ENCODE assay signal across 9 cellular contexts in the genomic region with DNA sequence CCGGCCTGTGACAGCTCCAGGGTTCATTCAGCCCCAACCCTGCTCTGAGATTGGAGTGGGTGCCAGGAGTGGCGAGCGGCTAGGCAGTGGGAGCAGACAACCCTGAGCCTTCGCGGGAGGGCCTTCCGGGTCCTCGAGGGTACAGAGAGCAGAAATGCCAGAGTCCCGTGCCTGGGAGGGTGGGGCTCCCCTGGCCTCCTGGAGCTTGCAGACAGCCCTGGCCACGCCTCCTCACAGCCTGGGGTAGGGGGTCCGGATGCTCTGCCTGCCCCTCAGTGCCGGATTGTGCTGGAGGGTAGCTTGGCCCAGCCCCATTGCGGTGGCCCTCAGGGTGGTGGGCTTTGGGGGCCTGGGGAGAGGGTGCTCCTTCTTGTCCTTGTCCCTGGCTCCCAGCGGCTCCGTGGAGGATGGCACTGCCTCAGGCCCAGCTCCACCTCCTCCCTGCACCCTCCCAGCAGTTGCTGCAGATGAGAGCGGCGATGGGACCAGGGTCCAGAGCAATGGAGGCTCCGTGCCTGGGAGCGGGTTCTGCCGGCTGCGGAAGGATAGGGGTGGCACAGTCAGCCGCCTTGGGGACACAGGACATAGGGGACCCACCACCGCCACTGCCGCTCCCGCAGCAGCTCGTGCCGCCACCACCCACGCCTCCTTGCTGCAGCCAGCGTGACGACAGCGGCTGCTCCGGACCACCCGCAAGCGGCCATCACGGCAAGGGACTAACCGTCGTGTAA. TPM values are rescaled to one million over a fixed set of nuclear protein-coding genes. Genes with fewer than 3 reads are reported as not detected.
DNase-seq lines count a peak whose midpoint lies in the region; ATAC-seq, FAIRE-seq and TF ChIP-seq lines count a peak whose summit lies in the region.
"Had no signal": no experiment of that assay in that cellular context is flagged by ENCODE, and none has a peak within 500 bp of the region (broad histone marks: within the 10 kb centered on the region; RNA-seq: fewer than 3 reads in every experiment).

No MANE protein-coding gene starts in this region.

- POLR2A ChIA-PET in PC-9 (lab: Charles Lee; ENCODE audit: unreplicated experiment) (no interaction called here), endothelial cell of umbilical vein (lab: Charles Lee) (no interaction called here)

- H4K20me1 ChIP-seq in PC-9 (ENCODE audit: insufficient read depth) (no peaks in the 10 kb centered on the region), endothelial cell of umbilical vein (replicated peaks; ENCODE audit: control insufficient read depth, extremely low read depth, insufficient read depth, low read length) (no peaks in the 10 kb centered on the region)

- peak overlapping the region; percentile 1 for H4K8ac ChIP-seq in neuronal stem cell (ENCODE audit: low read depth, low read length)

- peak overlapping the region; percentile 74 for H2AK5ac ChIP-seq in neuronal stem cell (ENCODE audit: low read depth, low read length)

- H3K4ac ChIP-seq in neuronal stem cell (ENCODE audit: low read length): peak overlapping the region; percentile 17

- H3K9me3 ChIP-seq in PC-9 (ENCODE audit: insufficient read depth, low read depth): no peaks in the 10 kb centered on the region
- H3K9me3 ChIP-seq in endothelial cell of umbilical vein (replicated peaks; ENCODE audit: control insufficient read depth, insufficient read depth, low read length): no peaks in the 10 kb centered on the region
- H3K9me3 ChIP-seq in neuronal stem cell (replicated peaks in 1 of 2; ENCODE audit: control insufficient read depth in 2 of 2, insufficient read depth in 1 of 2, low read depth in 1 of 2, low read length in 2 of 2): no peaks in the 10 kb centered on the region

- dilution Hi-C loops in endothelial cell of umbilical vein (cut with MboI; ENCODE audit: extremely low pct_ligation_motif_present, low sequenced_read_pairs): no loop called here

- BruUV-seq in PC-9 (replicated peaks; lab: Mats Ljungman, UMichigan): no TSS peak
- BruUV-seq in endothelial cell of umbilical vein (replicated peaks; lab: Mats Ljungman, UMichigan): no TSS peak

- H3K9me2 ChIP-seq in PC-9 (ENCODE audit: insufficient read depth): no peaks in the 10 kb centered on the region

- intact Hi-C loops in PC-9 (cut with micrococcal nuclease; ENCODE audit: unreplicated experiment) (no loop called here), endothelial cell of umbilical vein (cut with micrococcal nuclease) (no loop called here)

- no peaks in the 10 kb centered on the region for H3K9me1 ChIP-seq in endothelial cell of umbilical vein (replicated peaks; ENCODE audit: control insufficient read depth, extremely low read depth, insufficient read depth, low read length)

- H2BK120ac ChIP-seq in neuronal stem cell (ENCODE audit: low read depth, low read length): no peak overlapping the region

- peak overlapping the region; percentile 47 for H2BK15ac ChIP-seq in neuronal stem cell (ENCODE audit: low read length)

- no CpG with 5 or more reads among the region's 36 CpGs for WGBS in neuronal stem cell (ENCODE audit: extremely low coverage in 2 of 2, insufficient read length in 2 of 2, insufficient replicate concordance in 1 of 2), 2 donors

- H3K79me1 ChIP-seq in neuronal stem cell (ENCODE audit: low read depth, low read length): no peaks in the 10 kb centered on the region

- no peaks in the 10 kb centered on the region for H3F3A ChIP-seq in PC-9 (ENCODE audit: insufficient read depth, low read depth)

- peaks cover 3% of the 10 kb centered on the region; the same call in 1 of the 2 replicates for H3K4me1 ChIP-seq in PC-9 (replicated peaks; ENCODE audit: insufficient read depth)
- peaks cover 8% of the 10 kb centered on the region for H3K4me1 ChIP-seq in endothelial cell of umbilical vein (ENCODE audit: control insufficient read depth, extremely low read depth, insufficient read depth, low read length)
- no peaks in the 10 kb centered on the region for H3K4me1 ChIP-seq in neuronal stem cell (ENCODE audit: control insufficient read depth in 2 of 2, insufficient read depth in 1 of 2, low read depth in 1 of 2, low read length in 2 of 2)

- FAIRE-seq in endothelial cell of umbilical vein (lab: Jason Lieb, UNC): peak; percentile 53
- FAIRE-seq: A204.1 had no signal

- H4K91ac ChIP-seq in neuronal stem cell (ENCODE audit: low read depth, low read length, poor library complexity): no peak overlapping the region

- H3K4me2 ChIP-seq in PC-9 (peak overlapping the region; percentile 73), endothelial cell of umbilical vein (ENCODE audit: insufficient read depth, low read length) (peak overlapping the region; percentile 87), neuronal stem cell (ENCODE audit: insufficient read depth, low read length, poor library complexity, severe bottlenecking) (no peak overlapping the region)

- no peak overlapping the region for H3K27ac ChIP-seq in PC-9
- no peak overlapping the region for H3K27ac ChIP-seq in endothelial cell of umbilical vein (ENCODE audit: insufficient read depth, low read depth, low read length)
- H3K27ac ChIP-seq in neuronal stem cell (replicated peaks; ENCODE audit: low read length): no peak overlapping the region

- H2BK5ac ChIP-seq in neuronal stem cell (ENCODE audit: low read length): no peak overlapping the region

- peak overlapping the region; percentile 45; the same call in 1 of the 2 replicates for H3K4me3 ChIP-seq in PC-9
- peak overlapping the region; percentile 23 to 42 (median 38) for H3K4me3 ChIP-seq in endothelial cell of umbilical vein (replicated peaks in 1 of 3; ENCODE audit: insufficient read depth in 1 of 3, low read depth in 1 of 3, low read length in 3 of 3)
- H3K4me3 ChIP-seq in neuronal stem cell (ENCODE audit: low read length in 2 of 2): no peak overlapping the region

- TF ChIP-seq CTCF in PC-9 (conservative IDR thresholded peaks at IDR 0.05): no peak
- no peak for TF ChIP-seq CTCF in endothelial cell of umbilical vein (IDR thresholded peaks at IDR 0.05; ENCODE audit: extremely low read depth in 1 of 2, insufficient read depth in 1 of 2, low read depth in 1 of 2, low read length in 2 of 2)

- H3K9ac ChIP-seq in endothelial cell of umbilical vein (replicated peaks; ENCODE audit: extremely low read depth, insufficient read depth, low read length) (no peak overlapping the region), neuronal stem cell (ENCODE audit: low read depth, low read length, poor library complexity) (peak overlapping the region; percentile 50)

- peak overlapping the region; percentile 65 for H3K18ac ChIP-seq in neuronal stem cell (ENCODE audit: low read length)

- peaks cover 39% of the 10 kb centered on the region for H3K27me3 ChIP-seq in PC-9 (ENCODE audit: insufficient read depth, low read depth)
- peaks cover 6 to 9% of the 10 kb centered on the region in 2 experiments for H3K27me3 ChIP-seq in endothelial cell of umbilical vein (ENCODE audit: control insufficient read depth in 2 of 2, insufficient read depth in 2 of 2, low read length in 2 of 2)
- H3K27me3 ChIP-seq in neuronal stem cell (ENCODE audit: control insufficient read depth in 3 of 3, insufficient read depth in 3 of 3, low read depth in 1 of 3, low read length in 3 of 3): peaks cover 0 to 4% (median 0%) of the 10 kb centered on the region in 3 experiments

- H3K23ac ChIP-seq in neuronal stem cell (ENCODE audit: low read depth, low read length, poor library complexity): peak overlapping the region; percentile 92

- peak overlapping the region; percentile 17 for H3K14ac ChIP-seq in neuronal stem cell (ENCODE audit: low read length)

- ATAC-seq in GM21723 (IDR thresholded peaks at IDR 0.05; ENCODE audit: unreplicated experiment): peak; percentile 66

- peak overlapping the region; percentile 69; the same call in 1 of the 2 replicates for H2AFZ ChIP-seq in PC-9
- peak overlapping the region; percentile 96 for H2AFZ ChIP-seq in endothelial cell of umbilical vein (ENCODE audit: low read depth, low read length)
- H2AFZ ChIP-seq in neuronal stem cell (ENCODE audit: low read length): no peak overlapping the region

- TF ChIP-seq POLR2A in endothelial cell of umbilical vein (IDR thresholded peaks at IDR 0.05; ENCODE audit: low read depth, low read length): no peak

- peak overlapping the region; percentile 30 for H2BK12ac ChIP-seq in neuronal stem cell (ENCODE audit: low read length)

- CTCF ChIA-PET in PC-9 (lab: Charles Lee): no interaction called here
- CTCF ChIA-PET in endothelial cell of umbilical vein (lab: Charles Lee): interaction anchor here (1.1 to 4.8 kb wide), 4 partner anchors 20 to 118 kb away, joined by 3 to 38 read pairs (median 4); a partner anchor contains a TSS

- H3K79me2 ChIP-seq in PC-9 (ENCODE audit: low read depth) (no peaks in the 10 kb centered on the region), endothelial cell of umbilical vein (ENCODE audit: control insufficient read depth, insufficient read depth, low read length) (no peaks in the 10 kb centered on the region)

- H3K36me3 ChIP-seq in PC-9 (ENCODE audit: low read depth) (no peaks in the 10 kb centered on the region), endothelial cell of umbilical vein (ENCODE audit: control insufficient read depth in 2 of 2, extremely low read depth in 1 of 2, insufficient read depth in 2 of 2, low read length in 2 of 2) (no peaks in the 10 kb centered on the region), neuronal stem cell (replicated peaks in 1 of 2; ENCODE audit: control insufficient read depth in 2 of 2, insufficient read depth in 2 of 2, low read length in 2 of 2) (no peaks in the 10 kb centered on the region)

- DNase-seq in DMS 273 (lab: John Stamatoyannopoulos, UW; ENCODE audit: unreplicated experiment) (peak; percentile 52), DMS 273 treated with DMSO at 0.1 percent for 48 hours (lab: John Stamatoyannopoulos, UW) (no peak), PC-9 (no peak), endothelial cell of umbilical vein (ENCODE audit: low read depth, low spot score) (peak; percentile 14), neuronal stem cell (ENCODE audit: low spot score) (no peak), glomerular visceral epithelial cell (ENCODE audit: extremely low spot score) (no peak), SHP77 (lab: John Stamatoyannopoulos, UW) (no peak)

RNA-seq across cellular contexts. Expression of a gene that starts 34.9 kb away (rescaled TPM):
- total RNA-seq in PC-9 (2021) (not detected in 2 replicates), endothelial cell of umbilical vein (not detected in 2 replicates)
- polyA plus RNA-seq in endothelial cell of umbilical vein: not detected in 2 replicates
- not detected in 2 replicates for polyA plus RNA-seq in endothelial cell of umbilical vein (2011; cell fraction: cytosol; rRNA removed)
- polyA plus RNA-seq in endothelial cell of umbilical vein (2011; cell fraction: nucleus; rRNA removed): not detected in 2 replicates
- not detected in 2 replicates for polyA plus RNA-seq in endothelial cell of umbilical vein (2012)
- not detected in 2 replicates for polyA minus RNA-seq in endothelial cell of umbilical vein
- polyA minus RNA-seq in endothelial cell of umbilical vein (2011; cell fraction: cytosol; rRNA and poly(A)+ RNA removed): not detected
- polyA minus RNA-seq in endothelial cell of umbilical vein (2011; cell fraction: nucleus; rRNA and poly(A)+ RNA removed): not detected in 2 replicates
- not detected for polyA plus RNA-seq in neuronal stem cell (2013, experiment 1 of 2)
- not detected for polyA plus RNA-seq in neuronal stem cell (2013, experiment 2 of 2)

RNA-seq across cellular contexts. Expression of a gene that starts 39.2 kb away (rescaled TPM):
- total RNA-seq in PC-9 (2021) (1.9 and 2.7 TPM in 2 replicates), endothelial cell of umbilical vein (11.6 and 14.3 TPM in 2 replicates)
- polyA plus RNA-seq in endothelial cell of umbilical vein: 7.0 and 9.1 TPM in 2 replicates
- 9.7 and 10.3 TPM in 2 replicates for polyA plus RNA-seq in endothelial cell of umbilical vein (2011; cell fraction: cytosol; rRNA removed)
- polyA plus RNA-seq in endothelial cell of umbilical vein (2011; cell fraction: nucleus; rRNA removed): 18.4 and 18.6 TPM in 2 replicates
- polyA plus RNA-seq in endothelial cell of umbilical vein (2012): 30.0 and 65.1 TPM in 2 replicates
- polyA minus RNA-seq in endothelial cell of umbilical vein: 10.7 and 11.6 TPM in 2 replicates
- polyA minus RNA-seq in endothelial cell of umbilical vein (2011; cell fraction: cytosol; rRNA and poly(A)+ RNA removed): 48.4 TPM
- 7.2 and 10.2 TPM in 2 replicates for polyA minus RNA-seq in endothelial cell of umbilical vein (2011; cell fraction: nucleus; rRNA and poly(A)+ RNA removed)
- polyA plus RNA-seq in neuronal stem cell (2013, experiment 1 of 2): 15.4 TPM
- polyA plus RNA-seq in neuronal stem cell (2013, experiment 2 of 2): 15.3 TPM

RNA-seq across cellular contexts. Expression of a gene that starts 49.4 kb away (rescaled TPM):
- total RNA-seq in PC-9 (2021) (not detected in 2 replicates), endothelial cell of umbilical vein (not detected in 2 replicates)
- not detected in 2 replicates for polyA plus RNA-seq in endothelial cell of umbilical vein
- polyA plus RNA-seq in endothelial cell of umbilical vein (2011; cell fraction: cytosol; rRNA removed): not detected in 2 replicates
- not detected in 2 replicates for polyA plus RNA-seq in endothelial cell of umbilical vein (2011; cell fraction: nucleus; rRNA removed)
- polyA plus RNA-seq in endothelial cell of umbilical vein (2012): not detected in 2 replicates
- polyA minus RNA-seq in endothelial cell of umbilical vein: not detected in 2 replicates
- polyA minus RNA-seq in endothelial cell of umbilical vein (2011; cell fraction: cytosol; rRNA and poly(A)+ RNA removed): not detected
- polyA minus RNA-seq in endothelial cell of umbilical vein (2011; cell fraction: nucleus; rRNA and poly(A)+ RNA removed): not detected in 2 replicates
- polyA plus RNA-seq in neuronal stem cell (2013, experiment 1 of 2): not detected
- polyA plus RNA-seq in neuronal stem cell (2013, experiment 2 of 2): not detected

RNA-seq across cellular contexts. Expression of a gene that starts 53.2 kb away (rescaled TPM):
- not detected in 2 replicates for total RNA-seq in PC-9 (2021)
- total RNA-seq in endothelial cell of umbilical vein: not detected in 2 replicates
- not detected in 2 replicates for polyA plus RNA-seq in endothelial cell of umbilical vein
- polyA plus RNA-seq in endothelial cell of umbilical vein (2011; cell fraction: cytosol; rRNA removed): not detected in 2 replicates
- polyA plus RNA-seq in endothelial cell of umbilical vein (2011; cell fraction: nucleus; rRNA removed): not detected in 2 replicates
- not detected in 2 replicates for polyA plus RNA-seq in endothelial cell of umbilical vein (2012)
- polyA minus RNA-seq in endothelial cell of umbilical vein: not detected in 2 replicates
- not detected for polyA minus RNA-seq in endothelial cell of umbilical vein (2011; cell fraction: cytosol; rRNA and poly(A)+ RNA removed)
- not detected in 2 replicates for polyA minus RNA-seq in endothelial cell of umbilical vein (2011; cell fraction: nucleus; rRNA and poly(A)+ RNA removed)
- polyA plus RNA-seq in neuronal stem cell (2013, experiment 1 of 2): not detected
- not detected for polyA plus RNA-seq in neuronal stem cell (2013, experiment 2 of 2)

Comparison
In these comparisons a context has a peak if more than half of its experiments do, and no peak if none do; other contexts are left out.
1. DNase-seq: peak in DMS 273 (single experiment) and endothelial cell of umbilical vein (single experiment); none in DMS 273 treated with DMSO at 0.1 percent for 48 hours (single experiment), PC-9 (0 of 2), neuronal stem cell (single experiment), glomerular visceral epithelial cell (single experiment) and SHP77 (0 of 2).
2. H3K4me3 ChIP-seq: peak in PC-9 (single experiment) and endothelial cell of umbilical vein (3 of 3); none in neuronal stem cell (0 of 2).